Comparison of ENCODE assay signal across 21 cellular contexts in the genomic region with DNA sequence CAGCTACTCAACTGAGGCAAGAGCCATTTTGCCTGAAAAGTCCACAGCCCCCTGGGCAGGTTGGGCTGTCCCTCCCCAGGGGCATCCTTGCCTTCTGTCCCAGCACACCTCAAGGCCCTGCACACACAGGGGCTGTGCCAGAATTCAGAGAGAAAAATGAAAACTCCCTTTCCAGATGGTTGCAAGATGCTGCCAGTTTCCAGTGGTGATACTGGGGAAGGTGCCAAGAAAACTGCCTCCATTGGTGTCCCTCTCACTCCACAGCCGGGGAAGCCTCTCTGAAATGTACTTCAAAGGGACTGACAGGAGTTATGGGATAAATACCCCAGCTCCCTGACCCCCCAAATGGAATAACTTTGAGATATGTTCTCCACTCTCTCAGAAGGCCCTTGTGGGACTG.
"Had no signal": no experiment of that assay in that cellular context is flagged by ENCODE, and none has a peak within 500 bp of the region (broad histone marks: within the 10 kb centered on the region; RNA-seq: fewer than 3 reads in every experiment).

No MANE protein-coding gene starts in this region.

- ATAC-seq: activated CD8-positive, alpha-beta T cell treated with anti-CD3 and anti-CD28 coated beads, Interleukin-2, amount 10 ng/mL, durations not matched to agents 7 days and 5 days; activated T-cell treated with anti-CD3 and anti-CD28 coated beads, Interleukin-2, amount 50 U/mL, for 72 hours; body of pancreas; left lobe of liver; naive thymus-derived CD8-positive, alpha-beta T cell; right cardiac atrium had no signal

- H3K4me1 ChIP-seq: body of pancreas, esophagus muscularis mucosa, tibial nerve, uterus had no signal

- H3K9me3 ChIP-seq: uterus had no signal

- DNase-seq: activated CD4-positive, alpha-beta T cell treated with anti-CD3 and anti-CD28 coated beads, Interleukin-2, amount 10 ng/mL, durations not matched to agents 24 days and 14 days; activated CD4-positive, CD25-positive, alpha-beta regulatory T cell; activated CD8-positive, alpha-beta memory T cell treated with anti-CD3 and anti-CD28 coated beads, Interleukin-2, amount 50 U/mL, for 4 hours; activated CD8-positive, alpha-beta T cell treated with anti-CD3 and anti-CD28 coated beads, Interleukin-2, amount 10 ng/mL, durations not matched to agents 7 days and 5 days; activated gamma-delta T cell; activated T-cell treated with anti-CD3 and anti-CD28 coated beads, Interleukin-2, amount 50 U/mL, for 72 hours; amniotic stem cell; body of pancreas; caudate nucleus; naive thymus-derived CD8-positive, alpha-beta T cell; right cardiac atrium; stimulated activated CD4-positive, alpha-beta T cell treated with anti-CD3 and anti-CD28 coated beads, Interleukin-15, amount 100 ng/mL, for 24 hours; stimulated activated CD4-positive, alpha-beta T cell treated with anti-CD3 and anti-CD28 coated beads, Interleukin-4, amount 100 ng/mL, for 1 hour; stimulated activated naive CD4-positive, alpha-beta T cell; uterus had no signal

- H3K27ac ChIP-seq: body of pancreas, coronary artery, esophagus muscularis mucosa, hepatocyte, skin epidermis, tibial nerve, uterus had no signal

- H3K36me3 ChIP-seq: esophagus muscularis mucosa, tibial nerve, uterus had no signal

- H3K27me3 ChIP-seq: body of pancreas, tibial nerve, uterus had no signal

- H3K4me3 ChIP-seq: body of pancreas, coronary artery, esophagus muscularis mucosa, hepatocyte, skin epidermis, tibial nerve, uterus had no signal
